In genomic region chr9:90141723-90142122, GRCh38 we compare ENCODE assay signal across 8 cellular contexts.
DNase-seq lines count a peak whose midpoint lies in the region; TF ChIP-seq lines count a peak whose summit lies in the region.

No MANE protein-coding gene starts in this region.

- H3K27me3 ChIP-seq in Loucy (ENCODE audit: insufficient read depth, low read length, poor library complexity, severe bottlenecking): no peaks in the 10 kb centered on the region
- peaks cover 4% of the 10 kb centered on the region for H3K27me3 ChIP-seq in transverse colon

- no peaks in the 10 kb centered on the region for H3K4me1 Mint-ChIP-seq in Calu3 (ENCODE audit: low read depth, unreplicated experiment)
- peaks cover 2% of the 10 kb centered on the region for H3K4me1 Mint-ChIP-seq in activated CD4-positive, alpha-beta T cell treated with anti-CD3 and anti-CD28 coated beads, Interleukin-2, amount 10 ng/mL, durations not matched to agents 24 days and 14 days

- H3K4me1 ChIP-seq in Loucy (ENCODE audit: insufficient read depth, low read length, poor library complexity, severe bottlenecking) (no peaks in the 10 kb centered on the region), transverse colon (peaks cover 0 to 9% (median 0%) of the 10 kb centered on the region in 4 donors)

- TF ChIP-seq CTCF in Calu3 (IDR thresholded peaks at IDR 0.05; ENCODE audit: unreplicated experiment) (peak; percentile 41), Loucy (conservative IDR thresholded peaks at IDR 0.05; ENCODE audit: low read length) (peak; percentile 80), transverse colon (IDR thresholded peaks at IDR 0.05) (peak; percentile 54 to 78 (median 64))

- H3K27ac Mint-ChIP-seq in Calu3 (ENCODE audit: unreplicated experiment): no peak overlapping the region
- H3K27ac Mint-ChIP-seq in activated CD4-positive, alpha-beta T cell treated with anti-CD3 and anti-CD28 coated beads, Interleukin-2, amount 10 ng/mL, durations not matched to agents 24 days and 14 days: no peak overlapping the region

- intact Hi-C loops in Calu3 (cut with micrococcal nuclease; ENCODE audit: unreplicated experiment) (loop anchor here (1.0 to 5.0 kb wide), 4 partner anchors 78 to 729 kb away; partner anchors contain the start of gene DIRAS2), transverse colon (cut with DNase I; ENCODE audit: low total_unique reads) (no loop called here)
- intact Hi-C loops in activated CD4-positive, alpha-beta T cell treated with anti-CD3 and anti-CD28 coated beads, Interleukin-2, amount 10 ng/mL, durations not matched to agents 24 days and 14 days (cut with micrococcal nuclease): loop anchor here (5.0 kb wide), 3 partner anchors 86 to 731 kb away; no protein-coding TSS in a partner anchor

- CTCF ChIA-PET in Calu3 (lab: Charles Lee): interaction anchor here (0.6 to 0.8 kb wide), 2 partner anchors 544 to 614 kb away, joined by 5 read pairs; no protein-coding TSS in a partner anchor

- no peaks in the 10 kb centered on the region for H3F3A ChIP-seq in Loucy (ENCODE audit: low read depth)

- no peaks in the 10 kb centered on the region for H3K9me2 ChIP-seq in Loucy (replicated peaks; ENCODE audit: low read depth, low read length)

- in situ Hi-C loops in transverse colon (cut with MboI; ENCODE audit: low pct_ligation_motif_present in 1 of 4, low pct_unique_long_range_greater_than_20kb in 1 of 4, low sequenced_read_pairs in 3 of 4): loop anchor here in 3 of 4 donors (5.0 to 25.0 kb wide), 8 partner anchors 76 to 733 kb away; no protein-coding TSS in a partner anchor

- WGBS in transverse colon (ENCODE audit: low coverage in 1 of 2), 2 donors: 9 to 31% methylated on average over 5 of the region's 5 CpGs

- DNase-seq in Calu3: no peak
- DNase-seq in SK-N-MC (ENCODE audit: low read depth, low spot score): peak; percentile 8
- peak; percentile 11 for DNase-seq in glomerular visceral epithelial cell (ENCODE audit: extremely low spot score)
- no peak for DNase-seq in transverse colon
- no peak for DNase-seq in HK-2 (ENCODE audit: unreplicated experiment)
- DNase-seq in activated naive CD4-positive, alpha-beta T cell treated with Interleukin-2 at 50 U/mL for 16 hours: no peak
- no peak for DNase-seq in activated CD4-positive, alpha-beta T cell treated with anti-CD3 and anti-CD28 coated beads, Interleukin-2, amount 10 ng/mL, durations not matched to agents 24 days and 14 days

- no peaks in the 10 kb centered on the region for H3K36me3 Mint-ChIP-seq in Calu3 (ENCODE audit: insufficient read depth, unreplicated experiment)
- no peaks in the 10 kb centered on the region for H3K36me3 Mint-ChIP-seq in activated CD4-positive, alpha-beta T cell treated with anti-CD3 and anti-CD28 coated beads, Interleukin-2, amount 10 ng/mL, durations not matched to agents 24 days and 14 days (ENCODE audit: low read depth)

- no peak overlapping the region for H3K4me3 Mint-ChIP-seq in Calu3 (ENCODE audit: low read depth, unreplicated experiment)
- H3K4me3 Mint-ChIP-seq in activated CD4-positive, alpha-beta T cell treated with anti-CD3 and anti-CD28 coated beads, Interleukin-2, amount 10 ng/mL, durations not matched to agents 24 days and 14 days: no peak overlapping the region

- H3K27ac ChIP-seq in SK-N-MC: no peak overlapping the region
- H3K27ac ChIP-seq in transverse colon: no peak overlapping the region

- H3K27me3 Mint-ChIP-seq in Calu3 (ENCODE audit: unreplicated experiment): no peaks in the 10 kb centered on the region
- peaks cover 40% of the 10 kb centered on the region for H3K27me3 Mint-ChIP-seq in activated CD4-positive, alpha-beta T cell treated with anti-CD3 and anti-CD28 coated beads, Interleukin-2, amount 10 ng/mL, durations not matched to agents 24 days and 14 days

- BruUV-seq in Calu3 (replicated peaks; lab: Mats Ljungman, UMichigan): no TSS peak

- H4K20me1 ChIP-seq in Loucy (ENCODE audit: insufficient read depth, low read length, poor library complexity, severe bottlenecking): no peaks in the 10 kb centered on the region

- H3K9me3 ChIP-seq in Loucy (ENCODE audit: insufficient read depth, low read depth, low read length) (0 out of 2 replicates have a peak, but pooled peaks cover 5% of the 10 kb centered on the region), SK-N-MC (ENCODE audit: low read depth, low read length) (no peaks in the 10 kb centered on the region), transverse colon (peaks cover 0 to 4% of the 10 kb centered on the region in 2 donors)

- H3K36me3 ChIP-seq in Loucy (ENCODE audit: insufficient read depth, low read length) (no peaks in the 10 kb centered on the region), SK-N-MC (ENCODE audit: insufficient read depth, low read length) (no peaks in the 10 kb centered on the region), transverse colon (no peaks in the 10 kb centered on the region)

- peaks cover 2% of the 10 kb centered on the region for H3K9me3 Mint-ChIP-seq in Calu3 (ENCODE audit: low read depth, unreplicated experiment)
- no peaks in the 10 kb centered on the region for H3K9me3 Mint-ChIP-seq in activated CD4-positive, alpha-beta T cell treated with anti-CD3 and anti-CD28 coated beads, Interleukin-2, amount 10 ng/mL, durations not matched to agents 24 days and 14 days

- no peak for TF ChIP-seq POLR2A in transverse colon (IDR thresholded peaks at IDR 0.05)

- H3K4me2 ChIP-seq in Loucy (ENCODE audit: low read depth, low read length, poor library complexity, severe bottlenecking): peak overlapping the region; percentile 17

- no peak for TF ChIP-seq EP300 in transverse colon (IDR thresholded peaks at IDR 0.05; ENCODE audit: low read depth)

- peak overlapping the region; percentile 33 for H3K9ac ChIP-seq in Loucy (ENCODE audit: low read depth, low read length, poor library complexity, severe bottlenecking)
- H3K9ac ChIP-seq in SK-N-MC (ENCODE audit: insufficient read length): no peak overlapping the region

- peak overlapping the region; percentile 66; the same call in 1 of the 2 replicates for H2AFZ ChIP-seq in Loucy (ENCODE audit: low read length)

- H3K4me3 ChIP-seq in Loucy (ENCODE audit: low read length, poor library complexity, severe bottlenecking) (no peak overlapping the region), SK-N-MC (no peak overlapping the region), transverse colon (no peak overlapping the region)

- no peaks in the 10 kb centered on the region for H3K79me2 ChIP-seq in Loucy (ENCODE audit: insufficient read depth, low read length)

Comparison
In these comparisons a context has a peak if more than half of its experiments do, and no peak if none do; other contexts are left out.
1. DNase-seq: peak in SK-N-MC (single experiment) and glomerular visceral epithelial cell (single experiment); none in Calu3 (single experiment), transverse colon (single experiment), HK-2 (single experiment), activated naive CD4-positive, alpha-beta T cell treated with Interleukin-2 at 50 U/mL for 16 hours (single experiment) and activated CD4-positive, alpha-beta T cell treated with anti-CD3 and anti-CD28 coated beads, Interleukin-2, amount 10 ng/mL, durations not matched to agents 24 days and 14 days (single experiment).
2. Peak in every context shown above with its lines, with median percentiles within 50 percentile points of each other: CTCF ChIP-seq.